16 cellular contexts compared by ENCODE assay signal in genomic region chr5:5018560-5018935, GRCh38.
DNase-seq lines count a peak whose midpoint lies in the region; ATAC-seq, FAIRE-seq and TF ChIP-seq lines count a peak whose summit lies in the region.
"Had no signal": no experiment of that assay in that cellular context is flagged by ENCODE, and none has a peak within 500 bp of the region (broad histone marks: within the 10 kb centered on the region; RNA-seq: fewer than 3 reads in every experiment).

No MANE protein-coding gene starts in this region.

- BruUV-seq in GM12878 (replicated peaks; lab: Mats Ljungman, UMichigan) (no TSS peak), OCI-LY7 (replicated peaks; lab: Mats Ljungman, UMichigan) (no TSS peak)

- ATAC-seq in HG03342 (IDR thresholded peaks at IDR 0.05; ENCODE audit: unreplicated experiment) (peak; percentile 34), GM12878 (no peak), HG03354 (IDR thresholded peaks at IDR 0.05; ENCODE audit: poor library complexity, severe bottlenecking, unreplicated experiment) (no peak), mucosa of descending colon (no peak), GM21367 (IDR thresholded peaks at IDR 0.05; ENCODE audit: unreplicated experiment) (no peak)
- ATAC-seq: activated naive CD4-positive, alpha-beta T cell treated with anti-CD3 and anti-CD28 coated beads, Interleukin-2, amount 50 U/mL, for 72 hours; effector memory CD8-positive, alpha-beta T cell; K562 had no signal

- no peak for TF ChIP-seq POLR2A in GM12878 (IDR thresholded peaks at IDR 0.05; ENCODE audit: low read depth, low read length)

- H3K9me3 ChIP-seq in GM12878 (replicated peaks; ENCODE audit: control insufficient read depth, insufficient read depth, low read length): no peaks in the 10 kb centered on the region; the same call in 1 of the 3 replicates
- H3K9me3 ChIP-seq in mucosa of descending colon: no peaks in the 10 kb centered on the region
- H3K9me3 ChIP-seq in OCI-LY7 (ENCODE audit: low read length): no peaks in the 10 kb centered on the region
- H3K9me3 ChIP-seq: stomach had no signal

- no peak overlapping the region for H3K9ac ChIP-seq in GM12878 (ENCODE audit: control insufficient read depth, insufficient read depth, low read length)

- SMC1A ChIA-PET in GM12878 (lab: Charles Lee; ENCODE audit: uncharacterized antibody, unreplicated experiment): interaction anchor here (1.0 kb wide), 1 partner anchor 18 kb away, joined by 3 read pairs; no protein-coding TSS in a partner anchor

- FAIRE-seq in GM12878 (lab: Jason Lieb, UNC): no peak
- FAIRE-seq: K562 had no signal

- RAD21 ChIA-PET in GM12878 (lab: Charles Lee; ENCODE audit: unreplicated experiment): no interaction called here

- H3K27ac ChIP-seq in GM12878 (ENCODE audit: control insufficient read depth, insufficient read depth): no peak overlapping the region
- no peak overlapping the region for H3K27ac ChIP-seq in OCI-LY7 (ENCODE audit: low read depth, low read length, poor library complexity, severe bottlenecking)
- H3K27ac ChIP-seq: stomach had no signal

- no peaks in the 10 kb centered on the region for H3K27me3 ChIP-seq in GM12878 (replicated peaks in 1 of 2; ENCODE audit: control insufficient read depth in 2 of 2, insufficient read depth in 2 of 2, low read length in 1 of 2)
- H3K27me3 ChIP-seq: stomach had no signal

- in situ Hi-C loops in GM12878 (cut with MboI): no loop called here

- H3K79me2 ChIP-seq in GM12878 (ENCODE audit: control insufficient read depth, insufficient read depth, low read length) (no peaks in the 10 kb centered on the region), OCI-LY7 (ENCODE audit: insufficient read depth, low read depth, low read length) (no peaks in the 10 kb centered on the region)

- no peaks in the 10 kb centered on the region for H3K4me1 ChIP-seq in GM12878 (ENCODE audit: control insufficient read depth, insufficient read depth, low read length)
- no peaks in the 10 kb centered on the region for H3K4me1 ChIP-seq in mucosa of descending colon (ENCODE audit: low read depth)
- H3K4me1 ChIP-seq in OCI-LY7 (ENCODE audit: insufficient read depth, low read length, poor library complexity, severe bottlenecking): no peaks in the 10 kb centered on the region
- H3K4me1 ChIP-seq: stomach had no signal

- WGBS in GM12878 (ENCODE audit: insufficient coverage, insufficient replicate concordance, low lambda C conversion rate, missing lambda C conversion rate): 41% methylated on average over 4 of the region's 4 CpGs

- DNase-seq in EL (peak; percentile 76), GM12878 (ENCODE audit: low read depth, low spot score) (no peak), renal cortical epithelial cell (ENCODE audit: low read depth) (peak; percentile 17), mucosa of descending colon (no peak), OCI-LY7 (ENCODE audit: low spot score) (no peak)
- DNase-seq: activated T-cell treated with anti-CD3 and anti-CD28 coated beads, Interleukin-2, amount 50 U/mL, for 1 hour; central memory CD4-positive, alpha-beta T cell; effector memory CD8-positive, alpha-beta T cell; naive B cell; NCI-H1105 treated with DMSO at 0.1 percent for 48 hours; stomach had no signal

- no peaks in the 10 kb centered on the region for H3K9me2 ChIP-seq in OCI-LY7 (ENCODE audit: insufficient read depth, low read length)

- CTCF ChIA-PET in GM12878 (lab: Yijun Ruan, JAX): no interaction called here
- CTCF ChIA-PET in OCI-LY7 (lab: Charles Lee; ENCODE audit: unreplicated experiment): no interaction called here

- no peak for TF ChIP-seq RAD21 in GM12878 (IDR thresholded peaks at IDR 0.05; ENCODE audit: insufficient read depth, low read depth, low read length)

- no peaks in the 10 kb centered on the region for H3K36me3 ChIP-seq in GM12878 (ENCODE audit: control insufficient read depth in 2 of 2, insufficient read depth in 2 of 2, low read length in 1 of 2)
- H3K36me3 ChIP-seq in mucosa of descending colon (ENCODE audit: low read depth): no peaks in the 10 kb centered on the region
- no peaks in the 10 kb centered on the region for H3K36me3 ChIP-seq in OCI-LY7 (ENCODE audit: insufficient read depth, low read length)
- H3K36me3 ChIP-seq: stomach had no signal

- intact Hi-C loops in GM12878 (cut with micrococcal nuclease; ENCODE audit: unreplicated experiment) (no loop called here), mucosa of descending colon (cut with DNase I, micrococcal nuclease) (no loop called here), OCI-LY7 (cut with micrococcal nuclease; ENCODE audit: unreplicated experiment) (no loop called here)

- TF ChIP-seq CTCF in GM12878 (IDR thresholded peaks at IDR 0.05 in 2 of 3, conservative IDR thresholded peaks at IDR 0.05 in 1 of 3; ENCODE audit: control insufficient read depth in 2 of 3, extremely low read depth in 1 of 3, insufficient read depth in 1 of 3, low read depth in 3 of 3, low read length in 3 of 3): no peak
- TF ChIP-seq CTCF in mucosa of descending colon (IDR thresholded peaks at IDR 0.05): no peak
- no peak for TF ChIP-seq CTCF in OCI-LY7 (conservative IDR thresholded peaks at IDR 0.05; ENCODE audit: low read length)

- POLR2A ChIA-PET in GM12878 (lab: Charles Lee) (no interaction called here), OCI-LY7 (lab: Charles Lee) (no interaction called here)

- no peak overlapping the region for H3K4me2 ChIP-seq in GM12878 (ENCODE audit: control insufficient read depth, insufficient read depth)
- H3K4me2 ChIP-seq in OCI-LY7 (ENCODE audit: low read length): no peak overlapping the region

- no peak for TF ChIP-seq EP300 in GM12878 (IDR thresholded peaks at IDR 0.05; ENCODE audit: borderline replicate concordance in 1 of 2, control insufficient read depth in 1 of 2, low read depth in 2 of 2, low read length in 2 of 2)

- H3K4me3 ChIP-seq in GM12878: no peak overlapping the region
- H3K4me3 ChIP-seq in mucosa of descending colon: no peak overlapping the region
- no peak overlapping the region for H3K4me3 ChIP-seq in OCI-LY7 (ENCODE audit: low read depth, low read length, poor library complexity, severe bottlenecking)
- H3K4me3 ChIP-seq: K562, stomach had no signal

- H2AFZ ChIP-seq in GM12878 (ENCODE audit: control insufficient read depth, low read depth, low read length): no peak overlapping the region
- no peak overlapping the region for H2AFZ ChIP-seq in OCI-LY7 (ENCODE audit: low read length)

- H4K20me1 ChIP-seq in GM12878 (ENCODE audit: control insufficient read depth, insufficient read depth): no peaks in the 10 kb centered on the region
- H4K20me1 ChIP-seq in OCI-LY7 (ENCODE audit: insufficient read depth, low read length): no peaks in the 10 kb centered on the region

TF ChIP-seq in GM12878, 131 proteins besides CTCF, POLR2A, EP300 and RAD21:
- 0 out of 2 replicates have a peak, but pooled peaks have one; percentile 36 for TF ChIP-seq EED (IDR thresholded peaks at IDR 0.05; ENCODE audit: low read depth)
- TF ChIP-seq CREM (IDR thresholded peaks at IDR 0.05; ENCODE audit: low read depth): peak; percentile 2; the same call in 1 of the 2 replicates
- no peak; the same call in 1 of the 2 replicates for TF ChIP-seq TCF7 (IDR thresholded peaks at IDR 0.05; ENCODE audit: borderline replicate concordance)
TF ChIP-seq in GM12878: peak in this region for 2.

Comparison
In these comparisons a context has a peak if more than half of its experiments do, and no peak if none do; other contexts are left out.
1. DNase-seq: peak in EL (single experiment) and renal cortical epithelial cell (single experiment); none in GM12878 (single experiment), mucosa of descending colon (0 of 3) and OCI-LY7 (single experiment).